In the genomic region with DNA sequence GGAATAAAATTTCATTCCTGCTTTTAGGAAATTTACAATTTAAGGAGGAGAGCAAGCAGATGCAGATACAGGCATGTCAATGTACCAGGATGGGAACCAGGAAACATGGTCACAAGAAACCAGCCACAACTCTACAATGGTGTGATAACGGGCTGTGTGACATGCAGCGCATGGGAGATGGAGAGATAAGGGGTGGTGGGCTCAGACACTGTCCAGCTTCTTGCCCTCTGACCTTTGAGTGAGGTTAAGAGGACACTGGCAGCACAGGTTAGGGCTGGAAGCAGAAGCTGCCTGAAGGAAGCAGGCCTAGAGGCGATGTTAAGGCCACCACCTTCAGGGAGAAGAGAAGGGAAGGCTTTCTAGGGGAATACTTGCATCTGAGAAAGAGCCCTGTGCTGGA, we compare ENCODE assay signal across 16 cellular contexts. TPM values are rescaled to one million over a fixed set of nuclear protein-coding genes. Genes with fewer than 3 reads are reported as not detected.
DNase-seq lines count a peak whose midpoint lies in the region; TF ChIP-seq lines count a peak whose summit lies in the region.
"Had no signal": no experiment of that assay in that cellular context is flagged by ENCODE, and none has a peak within 500 bp of the region (broad histone marks: within the 10 kb centered on the region; RNA-seq: fewer than 3 reads in every experiment).

No MANE protein-coding gene starts in this region.

- H3K36me3 ChIP-seq in OCI-LY7 (ENCODE audit: insufficient read depth, low read length): peaks cover 79% of the 10 kb centered on the region
- H3K36me3 ChIP-seq: adrenal gland, thyroid gland had no signal

- H3K79me2 ChIP-seq in OCI-LY7 (ENCODE audit: insufficient read depth, low read depth, low read length): peaks cover 98% of the 10 kb centered on the region

- no peak overlapping the region for H2AFZ ChIP-seq in OCI-LY7 (ENCODE audit: low read length)

- H3K27ac ChIP-seq in OCI-LY7 (ENCODE audit: low read depth, low read length, poor library complexity, severe bottlenecking) (peak overlapping the region; percentile 97), caudate nucleus (ENCODE audit: low read depth, low read length) (peak overlapping the region; percentile 2)
- H3K27ac ChIP-seq: adrenal gland, thyroid gland had no signal

- H3K9me3 ChIP-seq in OCI-LY7 (ENCODE audit: low read length): no peaks in the 10 kb centered on the region
- H3K9me3 ChIP-seq: adrenal gland, thyroid gland had no signal

- H3K4me1 Mint-ChIP-seq in activated CD4-positive, alpha-beta T cell treated with anti-CD3 and anti-CD28 coated beads, Interleukin-2, amount 10 ng/mL, durations not matched to agents 24 days and 14 days: peaks cover 76% of the 10 kb centered on the region
- peaks cover 15% of the 10 kb centered on the region for H3K4me1 Mint-ChIP-seq in nephron

- peak overlapping the region; percentile 99 for H3K27ac Mint-ChIP-seq in activated CD4-positive, alpha-beta T cell treated with anti-CD3 and anti-CD28 coated beads, Interleukin-2, amount 10 ng/mL, durations not matched to agents 24 days and 14 days
- no peak overlapping the region for H3K27ac Mint-ChIP-seq in nephron

- TF ChIP-seq CTCF in OCI-LY7 (conservative IDR thresholded peaks at IDR 0.05; ENCODE audit: low read length) (no peak), nephron (IDR thresholded peaks at IDR 0.05; ENCODE audit: unreplicated experiment in 3 of 3) (no peak)

- intact Hi-C loops in activated CD4-positive, alpha-beta T cell treated with anti-CD3 and anti-CD28 coated beads, Interleukin-2, amount 10 ng/mL, durations not matched to agents 24 days and 14 days (cut with micrococcal nuclease): no loop called here
- intact Hi-C loops in OCI-LY7 (cut with micrococcal nuclease; ENCODE audit: unreplicated experiment) (loop anchor here (2.0 kb wide), 1 partner anchor 80 kb away; no protein-coding TSS in a partner anchor), posterior cingulate gyrus (cut with DNase I) (loop anchor here (10.0 kb wide), 1 partner anchor 140 kb away; no protein-coding TSS in a partner anchor)

- H3K9me3 Mint-ChIP-seq in activated CD4-positive, alpha-beta T cell treated with anti-CD3 and anti-CD28 coated beads, Interleukin-2, amount 10 ng/mL, durations not matched to agents 24 days and 14 days: no peaks in the 10 kb centered on the region
- H3K9me3 Mint-ChIP-seq in nephron: no peaks in the 10 kb centered on the region
- H3K9me3 Mint-ChIP-seq: dendritic cell treated with granulocyte-macrophage colony-stimulating factor and Interleukin-4, amounts not matched to agents 40 ng/mL and 50 ng/mL, for 4 days had no signal

- no TSS peak for BruUV-seq in OCI-LY7 (replicated peaks; lab: Mats Ljungman, UMichigan)

- no peaks in the 10 kb centered on the region for H3K9me2 ChIP-seq in OCI-LY7 (ENCODE audit: insufficient read depth, low read length)

- H4K20me1 ChIP-seq in OCI-LY7 (ENCODE audit: insufficient read depth, low read length): peaks cover 31% of the 10 kb centered on the region

- peak overlapping the region; percentile 96 for H3K4me2 ChIP-seq in OCI-LY7 (ENCODE audit: low read length)

- peak overlapping the region; percentile 93 for H3K4me3 Mint-ChIP-seq in activated CD4-positive, alpha-beta T cell treated with anti-CD3 and anti-CD28 coated beads, Interleukin-2, amount 10 ng/mL, durations not matched to agents 24 days and 14 days
- peak overlapping the region in 2 of 3 experiments; percentile 71 to 72 for H3K4me3 Mint-ChIP-seq in nephron
- H3K4me3 Mint-ChIP-seq: dendritic cell treated with granulocyte-macrophage colony-stimulating factor and Interleukin-4, amounts not matched to agents 40 ng/mL and 50 ng/mL, for 4 days had no signal

- DNase-seq in activated CD4-positive, alpha-beta T cell treated with anti-CD3 and anti-CD28 coated beads, Interleukin-2, amount 10 ng/mL, durations not matched to agents 24 days and 14 days: no peak
- DNase-seq in activated CD4-positive, alpha-beta T cell treated with anti-CD3 and anti-CD28 coated beads for 4 hours: no peak
- DNase-seq in OCI-LY7 (ENCODE audit: low spot score) (no peak), caudate nucleus (lab: John Stamatoyannopoulos, UW) (no peak), NCI-H510A treated with DMSO at 0.1 percent for 48 hours (lab: John Stamatoyannopoulos, UW) (no peak), posterior cingulate gyrus (no peak), DMS53 (lab: John Stamatoyannopoulos, UW) (no peak)
- DNase-seq: adrenal gland, hypothalamus, IMR-90, NCI-H1092 treated with DMSO at 0.1 percent for 48 hours, NCI-H226, occipital lobe, thyroid gland had no signal

- H3K4me1 ChIP-seq in OCI-LY7 (ENCODE audit: insufficient read depth, low read length, poor library complexity, severe bottlenecking): peaks cover 73% of the 10 kb centered on the region

- CTCF ChIA-PET in OCI-LY7 (lab: Charles Lee; ENCODE audit: unreplicated experiment): no interaction called here

- no peaks in the 10 kb centered on the region for H3K27me3 Mint-ChIP-seq in activated CD4-positive, alpha-beta T cell treated with anti-CD3 and anti-CD28 coated beads, Interleukin-2, amount 10 ng/mL, durations not matched to agents 24 days and 14 days
- H3K27me3 Mint-ChIP-seq in nephron (ENCODE audit: low read depth): peaks cover 59% of the 10 kb centered on the region
- H3K27me3 Mint-ChIP-seq: dendritic cell treated with granulocyte-macrophage colony-stimulating factor and Interleukin-4, amounts not matched to agents 40 ng/mL and 50 ng/mL, for 4 days had no signal

- peaks cover 42% of the 10 kb centered on the region for H3K36me3 Mint-ChIP-seq in activated CD4-positive, alpha-beta T cell treated with anti-CD3 and anti-CD28 coated beads, Interleukin-2, amount 10 ng/mL, durations not matched to agents 24 days and 14 days (ENCODE audit: low read depth)
- H3K36me3 Mint-ChIP-seq in nephron (ENCODE audit: low read depth): no peaks in the 10 kb centered on the region

- POLR2A ChIA-PET in OCI-LY7 (lab: Charles Lee): interaction anchor here (1.3 to 5.7 kb wide), 4 partner anchors 11 to 88 kb away, joined by 3 to 53 read pairs (median 14); no protein-coding TSS in a partner anchor

- peak overlapping the region; percentile 89 for H3K4me3 ChIP-seq in OCI-LY7 (ENCODE audit: low read depth, low read length, poor library complexity, severe bottlenecking)
- H3K4me3 ChIP-seq: adrenal gland, thyroid gland had no signal

RNA-seq across cellular contexts. Expression of gene SORL1, which starts 3.0 kb away (rescaled TPM):
- 28.4 and 30.3 TPM in 2 replicates for total RNA-seq in activated CD4-positive, alpha-beta T cell treated with anti-CD3 and anti-CD28 coated beads, Interleukin-2, amount 10 ng/mL, durations not matched to agents 24 days and 14 days
- 219 and 228 TPM in 2 replicates for total RNA-seq in OCI-LY7 (2014; rRNA removed; shearing (Covaris generic))
- 400 and 411 TPM in 2 replicates for total RNA-seq in OCI-LY7 (2022)
